In genomic region chr6:30614044-30614842, GRCh38 we compare ENCODE assay signal across 8 cellular contexts. TPM values are rescaled to one million over a fixed set of nuclear protein-coding genes. Genes with fewer than 3 reads are reported as not detected.
DNase-seq lines count a peak whose midpoint lies in the region; ATAC-seq and TF ChIP-seq lines count a peak whose summit lies in the region.

No MANE protein-coding gene starts in this region.

- peaks cover 43% of the 10 kb centered on the region for H3K36me3 Mint-ChIP-seq in CD4-positive, CD25-positive, alpha-beta regulatory T cell
- peaks cover 44% of the 10 kb centered on the region for H3K36me3 Mint-ChIP-seq in nephron progenitor cell (ENCODE audit: low read depth)

- peak overlapping the region; percentile 98 for H3K27ac ChIP-seq in CD4-positive, CD25-positive, alpha-beta regulatory T cell (ENCODE audit: insufficient read depth, low read length, poor library complexity, severe bottlenecking)
- H3K27ac ChIP-seq in cingulate gyrus (ENCODE audit: low read depth, low read length) = peak overlapping the region; percentile 100

- no peak for ATAC-seq in CD4-positive, CD25-positive, alpha-beta regulatory T cell (ENCODE audit: low read depth in 2 of 2)
- ATAC-seq in HG02938 (IDR thresholded peaks at IDR 0.05; ENCODE audit: unreplicated experiment) = no peak
- ATAC-seq in HG02885 (IDR thresholded peaks at IDR 0.05; ENCODE audit: poor library complexity, unreplicated experiment) = no peak

- DNase-seq in CD4-positive, CD25-positive, alpha-beta regulatory T cell = no peak
- no peak for DNase-seq in MG63
- no peak for DNase-seq in nephron progenitor cell
- DNase-seq in NK-92 treated with Interleukin-12 subunit alpha and Interleukin-12 subunit beta, amount 100 ng/mL, for 24 hours (lab: John Stamatoyannopoulos, UW) = no peak
- no peak for DNase-seq in dermis blood vessel endothelial cell

- peaks cover 55% of the 10 kb centered on the region for H3K4me1 ChIP-seq in CD4-positive, CD25-positive, alpha-beta regulatory T cell (ENCODE audit: control insufficient read depth, insufficient read depth, low read length, poor library complexity, severe bottlenecking)

- peak overlapping the region; percentile 95 to 100 (median 100) for H3K27ac Mint-ChIP-seq in CD4-positive, CD25-positive, alpha-beta regulatory T cell
- H3K27ac Mint-ChIP-seq in nephron progenitor cell = peak overlapping the region; percentile 100

- peaks cover 34 to 63% (median 54%) of the 10 kb centered on the region in 4 donors for H3K4me1 Mint-ChIP-seq in CD4-positive, CD25-positive, alpha-beta regulatory T cell
- H3K4me1 Mint-ChIP-seq in nephron progenitor cell = peaks cover 84% of the 10 kb centered on the region

- peaks cover 17% of the 10 kb centered on the region for H3K27me3 Mint-ChIP-seq in CD4-positive, CD25-positive, alpha-beta regulatory T cell
- peaks cover 11% of the 10 kb centered on the region for H3K27me3 Mint-ChIP-seq in nephron progenitor cell (ENCODE audit: low read depth, poor library complexity)

- H3K9me3 ChIP-seq in CD4-positive, CD25-positive, alpha-beta regulatory T cell (ENCODE audit: control insufficient read depth in 2 of 2, low read length in 2 of 2) = no peaks in the 10 kb centered on the region
- no peaks in the 10 kb centered on the region for H3K9me3 ChIP-seq in MG63

- H3K4me3 Mint-ChIP-seq in CD4-positive, CD25-positive, alpha-beta regulatory T cell = peak overlapping the region; percentile 96 to 100 (median 97)
- peak overlapping the region; percentile 100 for H3K4me3 Mint-ChIP-seq in nephron progenitor cell

- H3K4me3 ChIP-seq in CD4-positive, CD25-positive, alpha-beta regulatory T cell (ENCODE audit: low read depth, low read length) = peak overlapping the region; percentile 100
- peak overlapping the region; percentile 88 for H3K4me3 ChIP-seq in MG63

- no peaks in the 10 kb centered on the region for H3K27me3 ChIP-seq in CD4-positive, CD25-positive, alpha-beta regulatory T cell (ENCODE audit: control insufficient read depth, insufficient read depth, low read length)
- no peaks in the 10 kb centered on the region for H3K27me3 ChIP-seq in MG63

- TF ChIP-seq CTCF in nephron progenitor cell (IDR thresholded peaks at IDR 0.05) = no peak

- H3K9me3 Mint-ChIP-seq in CD4-positive, CD25-positive, alpha-beta regulatory T cell = peaks cover 0 to 3% (median 0%) of the 10 kb centered on the region in 7 donors
- no peaks in the 10 kb centered on the region for H3K9me3 Mint-ChIP-seq in nephron progenitor cell

- H3K36me3 ChIP-seq in CD4-positive, CD25-positive, alpha-beta regulatory T cell (ENCODE audit: control insufficient read depth, insufficient read depth, low read length) = peaks cover 22% of the 10 kb centered on the region
- peaks cover 49% of the 10 kb centered on the region for H3K36me3 ChIP-seq in MG63

RNA-seq across cellular contexts. Expression of gene PPP1R10, which starts 2.8 kb away (rescaled TPM):
- 164 TPM for total RNA-seq in CD4-positive, CD25-positive, alpha-beta regulatory T cell
- polyA plus RNA-seq in CD4-positive, CD25-positive, alpha-beta regulatory T cell = 10 to 100 TPM; 18.0 to 22.9 (median 19.7) TPM
- total RNA-seq in MG63 (2014; rRNA removed; shearing (Covaris generic); ENCODE audit: low replicate concordance) = 3.9 and 6.7 TPM in 2 replicates
- total RNA-seq in dermis blood vessel endothelial cell = 19.4 and 20.0 TPM in 2 replicates

RNA-seq across cellular contexts. Expression of gene MRPS18B, which starts 3.4 kb away (rescaled TPM):
- total RNA-seq in CD4-positive, CD25-positive, alpha-beta regulatory T cell = 19.0 TPM
- 100 to 1,000 TPM; 121 to 165 (median 151) TPM for polyA plus RNA-seq in CD4-positive, CD25-positive, alpha-beta regulatory T cell
- 11.9 and 29.9 TPM in 2 replicates for total RNA-seq in MG63 (2014; rRNA removed; shearing (Covaris generic); ENCODE audit: low replicate concordance)
- total RNA-seq in dermis blood vessel endothelial cell = 37.9 and 41.0 TPM in 2 replicates

RNA-seq across cellular contexts. Expression of gene ATAT1, which starts 12.4 kb away (rescaled TPM):
- 7.2 TPM for total RNA-seq in CD4-positive, CD25-positive, alpha-beta regulatory T cell
- polyA plus RNA-seq in CD4-positive, CD25-positive, alpha-beta regulatory T cell = under 1 TPM; 0.27 to 0.89 (median 0.53) TPM
- 0.16 TPM in 1 of 2 replicates, not detected in the other for total RNA-seq in MG63 (2014; rRNA removed; shearing (Covaris generic); ENCODE audit: low replicate concordance)
- total RNA-seq in dermis blood vessel endothelial cell = 3.4 and 3.7 TPM in 2 replicates

RNA-seq across cellular contexts. Expression of gene C6orf136, which starts 32.7 kb away (rescaled TPM):
- 24.4 TPM for total RNA-seq in CD4-positive, CD25-positive, alpha-beta regulatory T cell
- polyA plus RNA-seq in CD4-positive, CD25-positive, alpha-beta regulatory T cell = 10 to 100 TPM in 2 of 4 donors, 1 to 10 TPM in 2; 7.5 to 19.7 (median 10.9) TPM
- total RNA-seq in MG63 (2014; rRNA removed; shearing (Covaris generic); ENCODE audit: low replicate concordance) = 1.9 and 3.2 TPM in 2 replicates
- 3.5 and 9.9 TPM in 2 replicates for total RNA-seq in dermis blood vessel endothelial cell

RNA-seq across cellular contexts. Expression of gene ABCF1, which starts 43.0 kb away (rescaled TPM):
- 113 TPM for total RNA-seq in CD4-positive, CD25-positive, alpha-beta regulatory T cell
- polyA plus RNA-seq in CD4-positive, CD25-positive, alpha-beta regulatory T cell = 10 to 100 TPM; 14.3 to 25.3 (median 16.4) TPM
- total RNA-seq in MG63 (2014; rRNA removed; shearing (Covaris generic); ENCODE audit: low replicate concordance) = 19.4 and 26.1 TPM in 2 replicates
- total RNA-seq in dermis blood vessel endothelial cell = 49.5 and 70.3 TPM in 2 replicates
